Comparison of ENCODE assay signal across 18 cellular contexts in genomic region chrX:151975228-151975593, GRCh38. TPM values are rescaled to one million over a fixed set of nuclear protein-coding genes. Genes with fewer than 3 reads are reported as not detected.
DNase-seq lines count a peak whose midpoint lies in the region; ATAC-seq and TF ChIP-seq lines count a peak whose summit lies in the region.
"Had no signal": no experiment of that assay in that cellular context is flagged by ENCODE, and none has a peak within 500 bp of the region (broad histone marks: within the 10 kb centered on the region; RNA-seq: fewer than 3 reads in every experiment).

No MANE protein-coding gene starts in this region.

- H3K9me3 ChIP-seq in SK-N-SH (no peaks in the 10 kb centered on the region), ascending aorta (no peaks in the 10 kb centered on the region), iPS-15b (ENCODE audit: control insufficient read depth, insufficient read depth, low read length) (no peaks in the 10 kb centered on the region), stomach (no peaks in the 10 kb centered on the region), gastroesophageal sphincter (no peaks in the 10 kb centered on the region)
- H3K9me3 ChIP-seq: gastrocnemius medialis had no signal

- intact Hi-C loops in ascending aorta (cut with DNase I) (loop anchor here (10.0 kb wide), 1 partner anchor 860 kb away; the partner anchor contains the start of genes CETN2 and NSDHL), stomach (cut with DNase I; ENCODE audit: low total_unique reads) (no loop called here)

- H3K27me3 ChIP-seq in SK-N-SH (ENCODE audit: insufficient read depth), result peaks cover 9% of the 10 kb centered on the region; the same call in 1 of the 2 replicates
- no peaks in the 10 kb centered on the region for H3K27me3 ChIP-seq in ascending aorta
- peaks cover 21% of the 10 kb centered on the region for H3K27me3 ChIP-seq in iPS-15b (ENCODE audit: control insufficient read depth, insufficient read depth, low read length)
- H3K27me3 ChIP-seq in stomach, result peaks cover 0 to 24% (median 23%) of the 10 kb centered on the region in 3 donors
- H3K27me3 ChIP-seq in gastroesophageal sphincter, result no peaks in the 10 kb centered on the region

- H3K27ac ChIP-seq in SK-N-SH (ENCODE audit: low read depth in 2 of 2, low read length in 1 of 2) (no peak overlapping the region), ascending aorta (no peak overlapping the region), stomach (peak overlapping the region in 1 of 5 donors; percentile 75), gastroesophageal sphincter (peak overlapping the region in 1 of 4 donors; percentile 83)
- H3K27ac ChIP-seq: gastrocnemius medialis had no signal

- H4K20me1 ChIP-seq in SK-N-SH (ENCODE audit: insufficient read depth), result no peaks in the 10 kb centered on the region

- TF ChIP-seq CTCF in SK-N-SH (IDR thresholded peaks at IDR 0.05) (no peak), ascending aorta (IDR thresholded peaks at IDR 0.05) (no peak), stomach (IDR thresholded peaks at IDR 0.05) (no peak), gastroesophageal sphincter (IDR thresholded peaks at IDR 0.05) (no peak)

- TF ChIP-seq POLR2A in stomach (IDR thresholded peaks at IDR 0.05) (no peak), gastroesophageal sphincter (IDR thresholded peaks at IDR 0.05) (no peak)

- no peaks in the 10 kb centered on the region for H3K36me3 ChIP-seq in SK-N-SH (replicated peaks in 1 of 2; ENCODE audit: control insufficient read depth in 1 of 2, insufficient read depth in 2 of 2, low read length in 1 of 2)
- H3K36me3 ChIP-seq in ascending aorta, result no peaks in the 10 kb centered on the region
- no peaks in the 10 kb centered on the region for H3K36me3 ChIP-seq in iPS-15b (ENCODE audit: control insufficient read depth, insufficient read depth, low read length)
- no peaks in the 10 kb centered on the region for H3K36me3 ChIP-seq in stomach
- no peaks in the 10 kb centered on the region for H3K36me3 ChIP-seq in gastroesophageal sphincter
- H3K36me3 ChIP-seq: gastrocnemius medialis had no signal

- in situ Hi-C loops in G401 (cut with HindIII; ENCODE audit: low sequenced_read_pairs), result no loop called here

- no peak for DNase-seq in SK-N-SH
- no peak for DNase-seq in ascending aorta (ENCODE audit: low spot score in 2 of 2)
- DNase-seq in stomach, result no peak
- DNase-seq in 8988T, result no peak
- DNase-seq in G401 (ENCODE audit: low spot score), result no peak
- DNase-seq: CD4-positive, alpha-beta memory T cell; effector memory CD4-positive, alpha-beta T cell; gastrocnemius medialis; GDM1; Kasumi-1; natural killer cell; NCI-H187 treated with DMSO at 0.1 percent for 48 hours; NCI-H526 treated with DMSO at 0.1 percent for 48 hours had no signal

- ATAC-seq in SK-N-SH treated with all-trans-retinoic acid at 6 μM for 48 hours (no peak), gastroesophageal sphincter (no peak)
- ATAC-seq: natural killer cell had no signal

- TF ChIP-seq EP300 in SK-N-SH (IDR thresholded peaks at IDR 0.05; ENCODE audit: borderline replicate concordance in 1 of 2, low read depth in 1 of 2, low read length in 1 of 2), result no peak
- no peak for TF ChIP-seq EP300 in stomach (IDR thresholded peaks at IDR 0.05)
- TF ChIP-seq EP300 in gastroesophageal sphincter (IDR thresholded peaks at IDR 0.05), result no peak

- POLR2A ChIA-PET in SK-N-SH (lab: Yijun Ruan, JAX), result no interaction called here

- peaks cover 0 to 3% of the 10 kb centered on the region in 2 experiments; a peak in 2 of 4 replicates for H3K4me1 ChIP-seq in SK-N-SH (ENCODE audit: control insufficient read depth in 1 of 2, insufficient read depth in 2 of 2, low read depth in 1 of 2, low read length in 1 of 2)
- no peaks in the 10 kb centered on the region for H3K4me1 ChIP-seq in ascending aorta
- H3K4me1 ChIP-seq in iPS-15b (ENCODE audit: control insufficient read depth, insufficient read depth, low read length), result no peaks in the 10 kb centered on the region
- peaks cover 0 to 10% (median 0%) of the 10 kb centered on the region in 4 donors for H3K4me1 ChIP-seq in stomach
- no peaks in the 10 kb centered on the region for H3K4me1 ChIP-seq in gastroesophageal sphincter
- H3K4me1 ChIP-seq: gastrocnemius medialis had no signal

- H3K4me2 ChIP-seq in SK-N-SH, result peak overlapping the region; percentile 77; the same call in 1 of the 2 replicates

- TF ChIP-seq RAD21 in SK-N-SH (IDR thresholded peaks at IDR 0.05; ENCODE audit: low read length), result no peak

- CTCF ChIA-PET in SK-N-SH (lab: Yijun Ruan, JAX), result no interaction called here

- 25% methylated on average over 8 of the region's 8 CpGs for WGBS in SK-N-SH (ENCODE audit: low lambda C conversion rate)
- WGBS in stomach, 5 donors, result 56 to 73% (median 67%) methylated on average over 7 to 8 of the region's 8 CpGs
- 33 to 63% methylated on average over 1 to 2 of the region's 8 CpGs for WGBS in gastroesophageal sphincter (ENCODE audit: low coverage in 1 of 2), 2 donors

- peaks cover 30% of the 10 kb centered on the region for H3K79me2 ChIP-seq in SK-N-SH (ENCODE audit: insufficient read depth)

- H3K4me3 ChIP-seq in SK-N-SH (ENCODE audit: low read depth in 2 of 2, low read length in 1 of 2) (peak overlapping the region in 1 of 2 experiments; percentile 68; a peak in 1 of 4 replicates), ascending aorta (peak overlapping the region; percentile 53 to 84), iPS-15b (ENCODE audit: low read depth, low read length) (peak overlapping the region; percentile 39), stomach (peak overlapping the region; percentile 45 to 49 (median 48)), gastroesophageal sphincter (peak overlapping the region in 1 of 2 donors; percentile 60)

- H3K9ac ChIP-seq in SK-N-SH (no peak overlapping the region), iPS-15b (ENCODE audit: low read depth, low read length) (no peak overlapping the region)

- H3K9me2 ChIP-seq in SK-N-SH, result no peaks in the 10 kb centered on the region

- peaks cover 8% of the 10 kb centered on the region for H3F3A ChIP-seq in SK-N-SH (replicated peaks; ENCODE audit: insufficient read depth)

- no peak overlapping the region for H2AFZ ChIP-seq in SK-N-SH (ENCODE audit: low read depth)

TF ChIP-seq in SK-N-SH, 30 proteins besides CTCF, POLR2A, EP300 and RAD21 (continues in another document):
- TF ChIP-seq USF1 (IDR thresholded peaks at IDR 0.05; ENCODE audit: borderline replicate concordance, low read depth), result no peak
- no peak for TF ChIP-seq JUND (IDR thresholded peaks at IDR 0.05)
- no peak for TF ChIP-seq GABPA (IDR thresholded peaks at IDR 0.05; ENCODE audit: low read depth)
- TF ChIP-seq ELF1 (IDR thresholded peaks at IDR 0.05), result no peak
- TF ChIP-seq RFX5 (IDR thresholded peaks at IDR 0.05; ENCODE audit: low read length), result no peak
- TF ChIP-seq RCOR1 (IDR thresholded peaks at IDR 0.05; ENCODE audit: low read length), result no peak
- no peak for TF ChIP-seq USF2 (IDR thresholded peaks at IDR 0.05; ENCODE audit: borderline replicate concordance, low read depth, low read length)
- TF ChIP-seq EZH2phosphoT487 (IDR thresholded peaks at IDR 0.05; ENCODE audit: borderline replicate concordance, low read depth), result no peak
- TF ChIP-seq NFIC (IDR thresholded peaks at IDR 0.05; ENCODE audit: borderline replicate concordance), result no peak

TF ChIP-seq in SK-N-SH treated with all-trans-retinoic acid at 6 μM for 48 hours, 23 proteins besides CTCF, POLR2A, EP300 and RAD21 (continues in another document):
- TF ChIP-seq TSHZ2 (CRISPR knock-in tag; IDR thresholded peaks at IDR 0.05), result no peak
- no peak for TF ChIP-seq OSR1 (CRISPR knock-in tag; IDR thresholded peaks at IDR 0.05)
- no peak for TF ChIP-seq ESRRG (CRISPR knock-in tag; IDR thresholded peaks at IDR 0.05)
- TF ChIP-seq ARNTL (CRISPR knock-in tag; IDR thresholded peaks at IDR 0.05; ENCODE audit: borderline replicate concordance, low read depth), result no peak
- no peak for TF ChIP-seq RARB (CRISPR knock-in tag; IDR thresholded peaks at IDR 0.05)
- TF ChIP-seq ZNF70 (CRISPR knock-in tag; IDR thresholded peaks at IDR 0.05), result no peak
- TF ChIP-seq ZFP30 (CRISPR knock-in tag; IDR thresholded peaks at IDR 0.05), result no peak

RNA-seq across cellular contexts. Expression of gene GABRE, which starts 0.7 kb away (rescaled TPM):
- polyA plus RNA-seq in SK-N-SH (2012; rRNA removed) (8.1 and 12.2 TPM in 2 replicates), stomach (10 to 100 TPM in 1 of 3 donors, under 1 TPM in 2; 0.37 to 29.4 (median 0.61) TPM)
- polyA plus RNA-seq in SK-N-SH (2012; cell fraction: cytosol; rRNA removed), result 0.89 and 1.4 TPM in 2 replicates
- 51.5 and 74.9 TPM in 2 replicates for polyA plus RNA-seq in SK-N-SH (2012; cell fraction: nucleus; rRNA removed)
- total RNA-seq in ascending aorta (13.5 TPM), stomach (1,000 to 10,000 TPM in 1 of 5 donors, 10 to 100 TPM in 2, 1 to 10 TPM in 2; 6.2 to 1,253 (median 11.9) TPM), gastroesophageal sphincter (10 to 100 TPM in 1 of 4 donors, 1 to 10 TPM in 3; 2.6 to 21.2 (median 7.1) TPM)
- not detected in 2 replicates for total RNA-seq in G401 (2014; rRNA removed; shearing (Covaris generic))
- total RNA-seq: A673; CD4-positive, alpha-beta memory T cell; natural killer cell; T-helper 2 cell treated with Interferon-gamma antibody and Interleukin-4, amounts not matched to agents 100 ng/mL and 5 ng/mL, for 36 hours had no signal
- polyA plus RNA-seq: CD4-positive, alpha-beta memory T cell had no signal
